Comparison of ENCODE assay signal across 11 cellular contexts in genomic region chrX:40068048-40068447, GRCh38. TPM values are rescaled to one million over a fixed set of nuclear protein-coding genes. Genes with fewer than 3 reads are reported as not detected.
DNase-seq lines count a peak whose midpoint lies in the region; ATAC-seq and FAIRE-seq lines count a peak whose summit lies in the region.
"Had no signal": no experiment of that assay in that cellular context is flagged by ENCODE, and none has a peak within 500 bp of the region (broad histone marks: within the 10 kb centered on the region; RNA-seq: fewer than 3 reads in every experiment).

No MANE protein-coding gene starts in this region.

- FAIRE-seq in RCC 7860 (lab: Jason Lieb, UNC), result no peak

- DNase-seq in DMS 273 (lab: John Stamatoyannopoulos, UW; ENCODE audit: unreplicated experiment), result peak; percentile 62
- DNase-seq in DMS 273 treated with DMSO at 0.1 percent for 48 hours (lab: John Stamatoyannopoulos, UW), result no peak
- DNase-seq in ELR (ENCODE audit: low read depth), result peak; percentile 27
- DNase-seq in RCC 7860 (ENCODE audit: low spot score), result peak; percentile 3
- no peak for DNase-seq in middle frontal gyrus (ENCODE audit: extremely low spot score, low spot score)
- no peak for DNase-seq in ureter (ENCODE audit: low spot score)
- DNase-seq: caudate nucleus, head of caudate nucleus, SHP77 treated with DMSO at 0.1 percent for 48 hours had no signal

- ATAC-seq in esophagus mucosa (peak; percentile 43), HG03135 (IDR thresholded peaks at IDR 0.05; ENCODE audit: unreplicated experiment) (no peak)

RNA-seq across cellular contexts. Expression of gene BCOR, which starts 29.7 kb away (rescaled TPM):
- total RNA-seq in esophagus mucosa, result 16.2 TPM
- total RNA-seq in ureter, result 41.3 TPM

Comparison
In these comparisons a context has a peak if more than half of its experiments do, and no peak if none do; other contexts are left out.
1. DNase-seq: peak in DMS 273 (single experiment), ELR (single experiment) and RCC 7860 (single experiment); none in DMS 273 treated with DMSO at 0.1 percent for 48 hours (single experiment), middle frontal gyrus (single experiment) and ureter (single experiment).